In genomic region chr5:131139321-131139720, GRCh38 we compare ENCODE assay signal across 35 cellular contexts.
"Had no signal": no experiment of that assay in that cellular context is flagged by ENCODE, and none has a peak within 500 bp of the region (broad histone marks: within the 10 kb centered on the region; RNA-seq: fewer than 3 reads in every experiment).

No MANE protein-coding gene starts in this region.

- H3K36me3 ChIP-seq: MG63 had no signal

- DNase-seq: Karpas-422, Kasumi-1, MG63, MM.1S, MV-4-11, NCI-H1048, NCI-H1092, NCI-H1092 treated with DMSO at 0.1 percent for 48 hours, NCI-H1105, NCI-H1105 treated with DMSO at 0.1 percent for 48 hours, NCI-H1417, NCI-H1417 treated with DMSO at 0.1 percent for 48 hours, NCI-H1436, NCI-H1436 treated with DMSO at 0.1 percent for 48 hours, NCI-H146, NCI-H1694, NCI-H1694 treated with DMSO at 0.1 percent for 48 hours, NCI-H187, NCI-H187 treated with DMSO at 0.1 percent for 48 hours, NCI-H1930, NCI-H2029, NCI-H2029 treated with DMSO at 0.1 percent for 48 hours, NCI-H2081, NCI-H2081 treated with DMSO at 0.1 percent for 48 hours, NCI-H2107, NCI-H2171, NCI-H2171 treated with DMSO at 0.1 percent for 48 hours, NCI-H2227 treated with DMSO at 0.1 percent for 48 hours, NCI-H226, NCI-H345, NCI-H446, NCI-H446 treated with DMSO at 0.1 percent for 48 hours, NCI-H510A, NCI-H510A treated with DMSO at 0.1 percent for 48 hours, NCI-H524 had no signal

- H3K4me3 ChIP-seq: MG63 had no signal
